ENCODE assay signal across 17 cellular contexts in genomic region chr15:49079340-49080039, GRCh38.
"Had no signal": no experiment of that assay in that cellular context is flagged by ENCODE, and none has a peak within 500 bp of the region (broad histone marks: within the 10 kb centered on the region; RNA-seq: fewer than 3 reads in every experiment).

No MANE protein-coding gene starts in this region.

- H3K4me1 Mint-ChIP-seq: activated CD4-positive, alpha-beta memory T cell treated with anti-CD3 and anti-CD28 coated beads, Interleukin-2, amount 10 ng/mL, durations not matched to agents 7 days and 5 days; activated naive CD4-positive, alpha-beta T cell treated with anti-CD3 and anti-CD28 coated beads, Interleukin-2, amount 50 U/mL, for 24 hours; memory B cell; naive thymus-derived CD8-positive, alpha-beta T cell; T-helper 17 cell had no signal

- H3K4me3 Mint-ChIP-seq: activated CD4-positive, alpha-beta memory T cell treated with anti-CD3 and anti-CD28 coated beads, Interleukin-2, amount 10 ng/mL, durations not matched to agents 7 days and 5 days; activated naive CD4-positive, alpha-beta T cell treated with anti-CD3 and anti-CD28 coated beads, Interleukin-2, amount 50 U/mL, for 24 hours; activated T-cell treated with anti-CD3 and anti-CD28 coated beads, Interleukin-2, amount 50 U/mL, for 24 hours; memory B cell; naive thymus-derived CD8-positive, alpha-beta T cell; T-helper 17 cell had no signal

- ATAC-seq: esophagus mucosa; left ventricle myocardium superior; naive thymus-derived CD8-positive, alpha-beta T cell; T-helper 17 cell had no signal

- H3K9me3 Mint-ChIP-seq: activated CD4-positive, alpha-beta memory T cell treated with anti-CD3 and anti-CD28 coated beads, Interleukin-2, amount 10 ng/mL, durations not matched to agents 7 days and 5 days; activated naive CD4-positive, alpha-beta T cell treated with anti-CD3 and anti-CD28 coated beads, Interleukin-2, amount 50 U/mL, for 24 hours; activated T-cell treated with anti-CD3 and anti-CD28 coated beads, Interleukin-2, amount 50 U/mL, for 24 hours; memory B cell; naive thymus-derived CD8-positive, alpha-beta T cell had no signal

- H3K4me3 ChIP-seq: adrenal gland, dorsolateral prefrontal cortex, tibial nerve had no signal

- H3K36me3 Mint-ChIP-seq: activated naive CD4-positive, alpha-beta T cell treated with anti-CD3 and anti-CD28 coated beads, Interleukin-2, amount 50 U/mL, for 24 hours; memory B cell; naive thymus-derived CD8-positive, alpha-beta T cell had no signal

- H3K27me3 ChIP-seq: adrenal gland, dorsolateral prefrontal cortex, tibial nerve had no signal

- H3K27ac Mint-ChIP-seq: activated CD4-positive, alpha-beta memory T cell treated with anti-CD3 and anti-CD28 coated beads, Interleukin-2, amount 10 ng/mL, durations not matched to agents 7 days and 5 days; activated naive CD4-positive, alpha-beta T cell treated with anti-CD3 and anti-CD28 coated beads, Interleukin-2, amount 50 U/mL, for 24 hours; activated T-cell treated with anti-CD3 and anti-CD28 coated beads, Interleukin-2, amount 50 U/mL, for 24 hours; memory B cell; naive thymus-derived CD8-positive, alpha-beta T cell; T-helper 17 cell had no signal

- H3K4me1 ChIP-seq: adrenal gland had no signal

- H3K36me3 ChIP-seq: adrenal gland, tibial nerve had no signal

- H3K9me3 ChIP-seq: adrenal gland, tibial nerve had no signal

- DNase-seq: activated CD4-positive, alpha-beta memory T cell treated with anti-CD3 and anti-CD28 coated beads, Interleukin-2, amount 10 ng/mL, durations not matched to agents 7 days and 5 days; activated CD4-positive, alpha-beta T cell treated with anti-CD3 and anti-CD28 coated beads for 4 hours; activated effector memory CD4-positive, alpha-beta T cell treated with Interleukin-2 at 50 U/mL for 16 hours; activated T-cell treated with anti-CD3 and anti-CD28 coated beads, Interleukin-2, amount 50 U/mL, for 24 hours; adrenal gland; dorsolateral prefrontal cortex; hippocampal formation; kidney glomerular epithelial cell; left ventricle myocardium superior; naive thymus-derived CD8-positive, alpha-beta T cell; stimulated activated CD4-positive, alpha-beta T cell treated with anti-CD3 and anti-CD28 coated beads, Interleukin-4, amount 100 ng/mL, for 1 hour; stimulated activated naive CD4-positive, alpha-beta T cell; T-helper 17 cell had no signal

- H3K27ac ChIP-seq: adrenal gland, dorsolateral prefrontal cortex, tibial nerve had no signal

- H3K27me3 Mint-ChIP-seq: activated CD4-positive, alpha-beta memory T cell treated with anti-CD3 and anti-CD28 coated beads, Interleukin-2, amount 10 ng/mL, durations not matched to agents 7 days and 5 days; activated naive CD4-positive, alpha-beta T cell treated with anti-CD3 and anti-CD28 coated beads, Interleukin-2, amount 50 U/mL, for 24 hours; activated T-cell treated with anti-CD3 and anti-CD28 coated beads, Interleukin-2, amount 50 U/mL, for 24 hours had no signal
